Comparison of ENCODE assay signal across 30 cellular contexts in genomic region chr5:89851911-89852310, GRCh38.
"Had no signal": no experiment of that assay in that cellular context is flagged by ENCODE, and none has a peak within 500 bp of the region (broad histone marks: within the 10 kb centered on the region; RNA-seq: fewer than 3 reads in every experiment).

No MANE protein-coding gene starts in this region.

- H3K27me3 ChIP-seq: colonic mucosa, esophagus squamous epithelium, heart right ventricle, left lung, ovary, sigmoid colon, tibial nerve, upper lobe of left lung, uterus had no signal

- H3K36me3 ChIP-seq: colonic mucosa, esophagus squamous epithelium, heart right ventricle, left lung, ovary, sigmoid colon, thoracic aorta, tibial nerve, upper lobe of left lung, uterus had no signal

- H3K9me3 Mint-ChIP-seq: dendritic cell treated with granulocyte-macrophage colony-stimulating factor and Interleukin-4, amounts not matched to agents 40 ng/mL and 50 ng/mL, for 4 days; nephron progenitor cell; stimulated activated naive B cell treated with anti-CD40 and anti-IgM and Interleukin-4, amounts not matched to agents 10 μg/mL and 1 μg/mL and 100 μg/mL, for 72 hours; stimulated activated naive CD8-positive, alpha-beta T cell treated with anti-CD3 and anti-CD28 coated beads, Interleukin-15, Interleukin-2, amounts not matched to agents 100 ng/mL and 50 ng/mL, for 24 hours had no signal

- H3K27ac Mint-ChIP-seq: dendritic cell treated with granulocyte-macrophage colony-stimulating factor and Interleukin-4, amounts not matched to agents 40 ng/mL and 50 ng/mL, for 4 days; naive thymus-derived CD8-positive, alpha-beta T cell; nephron progenitor cell; stimulated activated naive B cell treated with anti-CD40 and anti-IgM and Interleukin-4, amounts not matched to agents 10 μg/mL and 1 μg/mL and 100 μg/mL, for 72 hours; stimulated activated naive CD8-positive, alpha-beta T cell treated with anti-CD3 and anti-CD28 coated beads, Interleukin-15, Interleukin-2, amounts not matched to agents 100 ng/mL and 50 ng/mL, for 24 hours had no signal

- H3K4me3 Mint-ChIP-seq: dendritic cell treated with granulocyte-macrophage colony-stimulating factor and Interleukin-4, amounts not matched to agents 40 ng/mL and 50 ng/mL, for 4 days; naive thymus-derived CD8-positive, alpha-beta T cell; nephron progenitor cell; stimulated activated naive B cell treated with anti-CD40 and anti-IgM and Interleukin-4, amounts not matched to agents 10 μg/mL and 1 μg/mL and 100 μg/mL, for 72 hours; stimulated activated naive CD8-positive, alpha-beta T cell treated with anti-CD3 and anti-CD28 coated beads, Interleukin-15, Interleukin-2, amounts not matched to agents 100 ng/mL and 50 ng/mL, for 24 hours had no signal

- H3K4me3 ChIP-seq: colonic mucosa, esophagus squamous epithelium, heart right ventricle, left lung, ovary, psoas muscle, sigmoid colon, thoracic aorta, tibial nerve, upper lobe of left lung, uterus had no signal

- H3K4me1 Mint-ChIP-seq: naive thymus-derived CD8-positive, alpha-beta T cell had no signal

- FAIRE-seq: endothelial cell of umbilical vein, islet of Langerhans had no signal

- H3K27ac ChIP-seq: colonic mucosa, esophagus squamous epithelium, heart right ventricle, left lung, ovary, psoas muscle, sigmoid colon, thoracic aorta, tibial nerve, upper lobe of left lung, uterus had no signal

- H3K36me3 Mint-ChIP-seq: naive thymus-derived CD8-positive, alpha-beta T cell; stimulated activated naive B cell treated with anti-CD40 and anti-IgM and Interleukin-4, amounts not matched to agents 10 μg/mL and 1 μg/mL and 100 μg/mL, for 72 hours had no signal

- ATAC-seq: heart right ventricle; left cardiac atrium; left lung; naive thymus-derived CD8-positive, alpha-beta T cell; psoas muscle; right cardiac atrium; stimulated activated naive B cell treated with anti-CD40 and anti-IgM and Interleukin-4, amounts not matched to agents 10 μg/mL and 1 μg/mL and 100 μg/mL, for 72 hours had no signal

- H3K27me3 Mint-ChIP-seq: dendritic cell treated with granulocyte-macrophage colony-stimulating factor and Interleukin-4, amounts not matched to agents 40 ng/mL and 50 ng/mL, for 4 days; naive thymus-derived CD8-positive, alpha-beta T cell; stimulated activated naive B cell treated with anti-CD40 and anti-IgM and Interleukin-4, amounts not matched to agents 10 μg/mL and 1 μg/mL and 100 μg/mL, for 72 hours; stimulated activated naive CD8-positive, alpha-beta T cell treated with anti-CD3 and anti-CD28 coated beads, Interleukin-15, Interleukin-2, amounts not matched to agents 100 ng/mL and 50 ng/mL, for 24 hours had no signal

- DNase-seq: colonic mucosa; effector CD8-positive, alpha-beta T cell; erythroblast; esophagus squamous epithelium; foreskin melanocyte; glutamatergic neuron; heart right ventricle; hippocampal formation; left cardiac atrium; left lung; mesenchymal stem cell; midbrain; naive thymus-derived CD8-positive, alpha-beta T cell; nephron progenitor cell; occipital lobe; ovary; posterior cingulate gyrus; psoas muscle; right cardiac atrium; sigmoid colon; stimulated activated CD4-positive, alpha-beta T cell treated with anti-CD3 and anti-CD28 coated beads, Interleukin-4, amount 100 ng/mL, for 4 hours; stimulated activated naive B cell treated with anti-CD40 and anti-IgM and Interleukin-4, amounts not matched to agents 10 μg/mL and 1 μg/mL and 100 μg/mL, for 72 hours; upper lobe of left lung; uterus had no signal

- H3K4me1 ChIP-seq: colonic mucosa, left lung, upper lobe of left lung, uterus had no signal
